22 cellular contexts compared by ENCODE assay signal in the genomic region with DNA sequence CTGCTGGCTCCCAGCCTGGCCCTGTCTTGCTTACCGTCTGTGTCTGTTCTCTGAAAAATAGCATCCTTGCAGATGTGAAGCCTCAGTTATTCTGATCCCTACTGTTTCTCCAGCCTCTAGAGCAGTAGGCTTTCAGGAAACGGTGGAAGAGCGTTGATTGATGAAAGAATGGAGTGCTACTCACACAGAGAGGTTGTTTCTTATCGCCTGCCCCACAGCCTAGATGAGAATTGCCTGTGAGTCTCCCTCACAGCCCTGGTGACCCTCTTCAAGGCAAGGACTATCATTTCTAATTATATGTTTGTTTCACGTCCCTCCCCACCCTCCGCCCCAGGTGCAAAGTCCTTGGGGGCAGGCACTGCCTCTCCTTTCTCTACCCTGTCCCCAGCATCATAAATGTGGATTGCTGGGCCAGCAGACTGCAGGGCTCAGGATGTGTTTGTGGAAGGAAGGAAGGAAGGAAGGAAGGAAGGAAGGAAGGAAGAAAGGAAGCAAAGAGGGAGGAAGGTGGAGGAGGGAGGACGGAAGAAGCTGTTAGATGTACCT.
"Had no signal": no experiment of that assay in that cellular context is flagged by ENCODE, and none has a peak within 500 bp of the region (broad histone marks: within the 10 kb centered on the region; RNA-seq: fewer than 3 reads in every experiment).

No MANE protein-coding gene starts in this region.

- H3K4me3 ChIP-seq: dorsolateral prefrontal cortex, esophagus squamous epithelium, gastroesophageal sphincter, lung, stomach, thyroid gland, upper lobe of left lung, uterus had no signal

- H3K27me3 ChIP-seq: dorsolateral prefrontal cortex, neutrophil, thyroid gland, upper lobe of left lung, uterus had no signal

- H3K9me3 ChIP-seq: esophagus squamous epithelium, gastroesophageal sphincter, neutrophil, stomach, thyroid gland, upper lobe of left lung, uterus had no signal

- H3K4me1 ChIP-seq: esophagus squamous epithelium, gastroesophageal sphincter, stomach, thyroid gland, upper lobe of left lung, uterus had no signal

- ATAC-seq: gastroesophageal sphincter, left ventricle myocardium superior, sciatic nerve had no signal

- DNase-seq: cortex of kidney; effector memory CD4-positive, alpha-beta T cell; esophagus squamous epithelium; foreskin fibroblast; glutamatergic neuron; immature natural killer cell; left ventricle myocardium superior; mesenchymal stem cell; midbrain; naive B cell; stimulated activated CD4-positive, alpha-beta T cell treated with anti-CD3 and anti-CD28 coated beads, Interleukin-2, amount 100 ng/mL, for 24 hours; stimulated activated naive CD4-positive, alpha-beta T cell; stomach; substantia nigra; thyroid gland; upper lobe of left lung; uterus had no signal

- H3K27ac ChIP-seq: esophagus squamous epithelium, gastroesophageal sphincter, neutrophil, stomach, thyroid gland, upper lobe of left lung, uterus had no signal

- H3K36me3 ChIP-seq: esophagus squamous epithelium, gastroesophageal sphincter, neutrophil, stomach, thyroid gland, upper lobe of left lung, uterus had no signal
